ENCODE assay signal across 10 cellular contexts in the genomic region with DNA sequence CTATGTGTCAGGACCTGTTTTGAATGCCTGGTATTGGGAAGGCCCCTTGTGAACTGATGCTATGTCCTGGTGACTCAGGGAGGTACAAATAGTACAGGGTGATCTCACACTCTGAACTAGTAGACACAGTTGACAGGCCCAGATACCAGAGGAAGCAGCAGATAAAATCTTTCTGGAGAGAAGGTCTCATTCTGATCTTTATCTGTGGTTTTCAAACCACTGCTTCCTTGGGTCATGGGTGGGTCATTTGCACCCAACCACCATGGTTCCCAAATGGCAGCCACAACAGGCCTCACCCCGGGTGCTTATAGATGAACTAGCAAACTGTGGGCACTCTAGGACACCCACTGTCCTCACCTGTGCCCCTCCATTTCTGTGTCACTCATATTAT. TPM values are rescaled to one million over a fixed set of nuclear protein-coding genes. Genes with fewer than 3 reads are reported as not detected.
DNase-seq lines count a peak whose midpoint lies in the region; ATAC-seq and TF ChIP-seq lines count a peak whose summit lies in the region.
"Had no signal": no experiment of that assay in that cellular context is flagged by ENCODE, and none has a peak within 500 bp of the region (broad histone marks: within the 10 kb centered on the region; RNA-seq: fewer than 3 reads in every experiment).

No MANE protein-coding gene starts in this region.

- no peaks in the 10 kb centered on the region for H3K36me3 ChIP-seq in upper lobe of left lung
- H3K36me3 ChIP-seq in A673 (ENCODE audit: insufficient read depth, low read length, poor library complexity, severe bottlenecking), result no peaks in the 10 kb centered on the region

- H3K9me3 ChIP-seq in upper lobe of left lung, result no peaks in the 10 kb centered on the region
- H3K9me3 ChIP-seq in A673 (ENCODE audit: low read depth, low read length, poor library complexity, severe bottlenecking), result no peaks in the 10 kb centered on the region

- DNase-seq in stimulated activated CD4-positive, alpha-beta T cell treated with anti-CD3 and anti-CD28 coated beads, Interleukin-1b, Interleukin-23, amount 100 ng/mL, for 48 hours, result peak; percentile 32
- DNase-seq in stimulated activated CD4-positive, alpha-beta T cell treated with anti-CD3 and anti-CD28 coated beads, Interleukin-2, amount 100 ng/mL, for 48 hours, result no peak
- DNase-seq in MV-4-11 (lab: John Stamatoyannopoulos, UW) (peak; percentile 54), choroid plexus epithelial cell (ENCODE audit: low read depth) (peak; percentile 76), upper lobe of left lung (no peak), A673 (ENCODE audit: low spot score) (no peak)
- DNase-seq: NCI-H1930 had no signal

- POLR2A ChIA-PET in A673 (lab: Charles Lee; ENCODE audit: low non-redundant PET), result no interaction called here

- H3K4me1 ChIP-seq in upper lobe of left lung, result peaks cover 15 to 23% (median 19%) of the 10 kb centered on the region in 4 donors
- H3K4me1 ChIP-seq in A673 (ENCODE audit: insufficient read depth, low read length, poor library complexity, severe bottlenecking), result no peaks in the 10 kb centered on the region

- TF ChIP-seq CTCF in choroid plexus epithelial cell (conservative IDR thresholded peaks at IDR 0.05; ENCODE audit: low read depth, low read length), result no peak
- TF ChIP-seq CTCF in upper lobe of left lung (IDR thresholded peaks at IDR 0.05), result no peak
- no peak for TF ChIP-seq CTCF in A673 (conservative IDR thresholded peaks at IDR 0.05; ENCODE audit: low read depth, low read length)

- H3K27ac ChIP-seq in upper lobe of left lung (peak overlapping the region in 3 of 4 donors; percentile 15 to 38 (median 33)), A673 (ENCODE audit: low read depth, low read length, poor library complexity, severe bottlenecking) (no peak overlapping the region)
- H3K27ac ChIP-seq: VCaP had no signal

- H3K27me3 ChIP-seq in upper lobe of left lung, result no peaks in the 10 kb centered on the region
- no peaks in the 10 kb centered on the region for H3K27me3 ChIP-seq in A673 (replicated peaks; ENCODE audit: insufficient read depth, low read depth, low read length, poor library complexity)

- no peak for TF ChIP-seq POLR2A in upper lobe of left lung (IDR thresholded peaks at IDR 0.05)

- CTCF ChIA-PET in A673 (lab: Charles Lee), result no interaction called here

- 62% methylated on average over 1 of the region's 1 CpG; no CpG with 5 or more reads in 1 of the 2 donors for WGBS in upper lobe of left lung, 2 donors

- no TSS peak for BruUV-seq in A673 (replicated peaks; lab: Mats Ljungman, UMichigan)

- TF ChIP-seq EP300 in upper lobe of left lung (IDR thresholded peaks at IDR 0.05), result peak in 2 of 4 donors; percentile 12 to 24

- no peak overlapping the region for H3K4me3 ChIP-seq in choroid plexus epithelial cell (ENCODE audit: low read depth, low read length)
- no peak overlapping the region for H3K4me3 ChIP-seq in upper lobe of left lung
- H3K4me3 ChIP-seq in A673 (ENCODE audit: low read depth, low read length, poor library complexity, severe bottlenecking), result no peak overlapping the region

- intact Hi-C loops in A673 (cut with micrococcal nuclease; ENCODE audit: unreplicated experiment), result no loop called here

- ATAC-seq in upper lobe of left lung (ENCODE audit: low FRiP score in 2 of 2) (peak in 1 of 2 donors; percentile 39), GM18861 (IDR thresholded peaks at IDR 0.05; ENCODE audit: unreplicated experiment) (no peak), esophagus mucosa (no peak)

RNA-seq across cellular contexts. Expression of gene PXYLP1, which starts 43.4 kb away (rescaled TPM):
- 10 to 100 TPM in 3 of 6 donors, 1 to 10 TPM in 3; 6.5 to 17.5 (median 9.8) TPM for total RNA-seq in upper lobe of left lung
- 11.3 and 14.7 TPM in 2 replicates for total RNA-seq in A673 (2021)
- total RNA-seq in esophagus mucosa, result 1.5 TPM

Comparison
In these comparisons a context has a peak if more than half of its experiments do, and no peak if none do; other contexts are left out.
1. DNase-seq: peak in stimulated activated CD4-positive, alpha-beta T cell treated with anti-CD3 and anti-CD28 coated beads, Interleukin-1b, Interleukin-23, amount 100 ng/mL, for 48 hours (single experiment), MV-4-11 (single experiment) and choroid plexus epithelial cell (single experiment); none in stimulated activated CD4-positive, alpha-beta T cell treated with anti-CD3 and anti-CD28 coated beads, Interleukin-2, amount 100 ng/mL, for 48 hours (0 of 2), upper lobe of left lung (0 of 2) and A673 (single experiment).